ENCODE assay signal across 14 cellular contexts in the genomic region with DNA sequence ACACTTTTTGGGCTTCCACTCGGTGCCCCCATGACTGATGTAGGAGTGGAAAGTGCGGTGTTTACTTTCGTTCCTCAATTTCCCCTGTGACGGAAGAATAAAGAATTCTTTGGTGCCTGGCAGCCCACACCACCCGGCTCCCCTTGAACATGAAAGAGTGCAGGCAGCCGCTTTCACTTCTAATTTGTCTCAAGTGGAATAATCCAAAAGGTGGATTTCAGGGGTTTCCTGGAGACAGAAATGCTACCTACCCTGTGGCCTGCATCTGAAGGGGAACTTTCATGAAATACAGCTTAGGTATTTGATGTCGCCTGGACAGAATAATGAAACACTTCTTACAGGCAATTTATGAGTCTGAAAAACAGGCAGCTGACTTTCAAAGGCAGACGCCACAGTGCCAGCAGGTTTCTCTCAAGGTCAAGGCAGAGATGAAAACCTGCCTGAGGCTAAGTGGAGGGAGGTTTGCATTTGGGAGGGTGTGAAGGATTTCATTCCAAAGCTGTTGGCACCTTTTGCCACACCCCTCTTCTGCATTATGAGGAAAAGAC.
"Had no signal": no experiment of that assay in that cellular context is flagged by ENCODE, and none has a peak within 500 bp of the region (broad histone marks: within the 10 kb centered on the region; RNA-seq: fewer than 3 reads in every experiment).

No MANE protein-coding gene starts in this region.

- H3K36me3 Mint-ChIP-seq: naive B cell, T-cell had no signal

- DNase-seq: activated CD8-positive, alpha-beta T cell treated with anti-CD3 and anti-CD28 coated beads for 36 hours; activated T-cell treated with anti-CD3 and anti-CD28 coated beads, Interleukin-2, amount 50 U/mL, for 48 hours; adrenal gland; dermis blood vessel endothelial cell; gastrocnemius medialis; heart left ventricle; naive B cell; SK-N-SH; stimulated activated CD4-positive, alpha-beta T cell treated with anti-CD3 and anti-CD28 coated beads, Interleukin-4, amount 100 ng/mL, for 24 hours; stimulated activated naive CD4-positive, alpha-beta T cell; T-cell; T1000; upper lobe of right lung had no signal

- H3K4me3 Mint-ChIP-seq: activated CD8-positive, alpha-beta T cell treated with anti-CD3 and anti-CD28 coated beads for 36 hours; naive B cell; T-cell had no signal

- H3K4me1 Mint-ChIP-seq: naive B cell had no signal

- H3K27ac Mint-ChIP-seq: activated CD8-positive, alpha-beta T cell treated with anti-CD3 and anti-CD28 coated beads for 36 hours; naive B cell; T-cell had no signal

- ATAC-seq: activated CD4-positive, CD25-positive, alpha-beta regulatory T cell treated with anti-CD3 and anti-CD28 coated beads, Interleukin-2, amount 50 U/mL, for 24 hours; activated CD8-positive, alpha-beta T cell treated with anti-CD3 and anti-CD28 coated beads for 36 hours; gastrocnemius medialis; heart left ventricle; T-cell; upper lobe of right lung had no signal

- H3K27me3 Mint-ChIP-seq: activated CD8-positive, alpha-beta T cell treated with anti-CD3 and anti-CD28 coated beads for 36 hours had no signal
